Comparison of ENCODE assay signal across 8 cellular contexts in genomic region chr2:210169871-210170441, GRCh38. TPM values are rescaled to one million over a fixed set of nuclear protein-coding genes. Genes with fewer than 3 reads are reported as not detected.
DNase-seq lines count a peak whose midpoint lies in the region; ATAC-seq and TF ChIP-seq lines count a peak whose summit lies in the region.

No MANE protein-coding gene starts in this region.

- H4K5ac ChIP-seq in mesendoderm (ENCODE audit: low read length) = no peak overlapping the region

- no peak overlapping the region for H2AK5ac ChIP-seq in mesendoderm (ENCODE audit: low read length)

- peak overlapping the region; percentile 96 for H3K4me3 Mint-ChIP-seq in activated T-cell treated with anti-CD3 and anti-CD28 coated beads, Interleukin-2, amount 50 U/mL, for 4 hours
- peak overlapping the region; percentile 98 for H3K4me3 Mint-ChIP-seq in chondrocyte (ENCODE audit: unreplicated experiment)

- H3K36me3 ChIP-seq in OCI-LY1 (ENCODE audit: insufficient read depth, low read length) = no peaks in the 10 kb centered on the region
- H3K36me3 ChIP-seq in mesendoderm (ENCODE audit: control insufficient read depth, insufficient read depth, low read length) = no peaks in the 10 kb centered on the region
- H3K36me3 ChIP-seq in uterus = no peaks in the 10 kb centered on the region

- peak overlapping the region; percentile 74 for H3K27ac ChIP-seq in OCI-LY1 (ENCODE audit: low read depth, low read length, poor library complexity, severe bottlenecking)
- peak overlapping the region; percentile 46 for H3K27ac ChIP-seq in mesendoderm (ENCODE audit: low read depth, low read length)
- H3K27ac ChIP-seq in uterus = peak overlapping the region; percentile 96 to 100

- WGBS in mesendoderm (ENCODE audit: extremely low coverage, insufficient coverage, low lambda C conversion rate) = no CpG with 5 or more reads among the region's 8 CpGs

- no peaks in the 10 kb centered on the region for H3K79me1 ChIP-seq in mesendoderm (ENCODE audit: low read length)

- peaks cover 59% of the 10 kb centered on the region for H3K79me2 ChIP-seq in OCI-LY1 (ENCODE audit: insufficient read depth, low read length)
- H3K79me2 ChIP-seq in mesendoderm (ENCODE audit: control insufficient read depth, insufficient read depth, low read length) = no peaks in the 10 kb centered on the region

- no peak overlapping the region for H3K4ac ChIP-seq in mesendoderm (ENCODE audit: low read depth, low read length)

- no peaks in the 10 kb centered on the region for H3K9me3 Mint-ChIP-seq in activated T-cell treated with anti-CD3 and anti-CD28 coated beads, Interleukin-2, amount 50 U/mL, for 4 hours
- H3K9me3 Mint-ChIP-seq in chondrocyte (ENCODE audit: low read depth) = no peaks in the 10 kb centered on the region

- TF ChIP-seq CTCF in OCI-LY1 (IDR thresholded peaks at IDR 0.05; ENCODE audit: low read length) (no peak), chondrocyte (IDR thresholded peaks at IDR 0.05) (no peak), uterus (IDR thresholded peaks at IDR 0.05) (no peak)

- no peak for DNase-seq in activated T-cell treated with anti-CD3 and anti-CD28 coated beads, Interleukin-2, amount 50 U/mL, for 4 hours
- no peak for DNase-seq in activated T-cell treated with anti-CD3 and anti-CD28 coated beads, Interleukin-2, amount 50 U/mL, for 1 hour
- DNase-seq in chondrocyte (ENCODE audit: low spot score) (no peak), mesendoderm (no peak), uterus (no peak)
- DNase-seq in activated CD4-positive, CD25-positive, alpha-beta regulatory T cell (lab: John Stamatoyannopoulos, UW) = no peak

- H3K36me3 Mint-ChIP-seq in activated T-cell treated with anti-CD3 and anti-CD28 coated beads, Interleukin-2, amount 50 U/mL, for 4 hours (ENCODE audit: insufficient read depth) = no peaks in the 10 kb centered on the region
- no peaks in the 10 kb centered on the region for H3K36me3 Mint-ChIP-seq in chondrocyte (ENCODE audit: low read depth)

- peak; percentile 6 to 21 for ATAC-seq in activated T-cell treated with anti-CD3 and anti-CD28 coated beads, Interleukin-2, amount 50 U/mL, for 4 hours
- ATAC-seq in HG02885 (IDR thresholded peaks at IDR 0.05; ENCODE audit: poor library complexity, unreplicated experiment) = peak; percentile 32

- H3K9ac ChIP-seq in OCI-LY1 (ENCODE audit: low read length) (peak overlapping the region; percentile 98), mesendoderm (ENCODE audit: low read length) (peak overlapping the region; percentile 66)

- no peak for TF ChIP-seq POLR2A in uterus (IDR thresholded peaks at IDR 0.05)

- H3K4me1 Mint-ChIP-seq in activated T-cell treated with anti-CD3 and anti-CD28 coated beads, Interleukin-2, amount 50 U/mL, for 4 hours (ENCODE audit: low read depth) = peaks cover 22% of the 10 kb centered on the region
- H3K4me1 Mint-ChIP-seq in chondrocyte (ENCODE audit: low read depth) = peaks cover 32% of the 10 kb centered on the region

- peak overlapping the region; percentile 95 for H3K4me2 ChIP-seq in OCI-LY1 (ENCODE audit: low read length)
- H3K4me2 ChIP-seq in mesendoderm (ENCODE audit: low read length) = peak overlapping the region; percentile 71

- H3K9me2 ChIP-seq in OCI-LY1 (ENCODE audit: low read depth, low read length) = no peaks in the 10 kb centered on the region

- H2BK15ac ChIP-seq in mesendoderm (replicated peaks; ENCODE audit: low read depth) = no peak overlapping the region

- H2BK120ac ChIP-seq in mesendoderm (ENCODE audit: low read depth, low read length) = no peak overlapping the region

- H3K4me1 ChIP-seq in OCI-LY1 (ENCODE audit: insufficient read depth, low read length, severe bottlenecking) (peaks cover 45% of the 10 kb centered on the region), mesendoderm (ENCODE audit: control insufficient read depth, low read depth, low read length) (no peaks in the 10 kb centered on the region), uterus (peaks cover 0 to 15% of the 10 kb centered on the region in 2 donors)

- H3F3A ChIP-seq in OCI-LY1 (ENCODE audit: insufficient read depth, low read length) = no peaks in the 10 kb centered on the region

- peak overlapping the region; percentile 100 for H3K27ac Mint-ChIP-seq in chondrocyte (ENCODE audit: unreplicated experiment)

- no peaks in the 10 kb centered on the region for H3K27me3 ChIP-seq in OCI-LY1 (ENCODE audit: insufficient read depth, low read length)
- no peaks in the 10 kb centered on the region for H3K27me3 ChIP-seq in mesendoderm (ENCODE audit: insufficient read depth, low read length, poor library complexity)
- no peaks in the 10 kb centered on the region for H3K27me3 ChIP-seq in uterus

- H4K20me1 ChIP-seq in OCI-LY1 (ENCODE audit: insufficient read depth, low read length) = no peaks in the 10 kb centered on the region

- H2AFZ ChIP-seq in OCI-LY1 (ENCODE audit: low read length) = no peak overlapping the region

- peak overlapping the region; percentile 78 for H3K56ac ChIP-seq in mesendoderm (ENCODE audit: low read length)

- peak overlapping the region; percentile 40 for H3K18ac ChIP-seq in mesendoderm (ENCODE audit: low read length)

- H3K23ac ChIP-seq in mesendoderm (ENCODE audit: low read length) = no peak overlapping the region

- intact Hi-C loops in uterus (cut with DNase I; ENCODE audit: low total_unique reads) = no loop called here

- no peak overlapping the region for H2BK5ac ChIP-seq in mesendoderm (ENCODE audit: low read length)

- peak overlapping the region; percentile 85 for H3K4me3 ChIP-seq in OCI-LY1 (ENCODE audit: low read depth, low read length, poor library complexity, severe bottlenecking)
- H3K4me3 ChIP-seq in mesendoderm (ENCODE audit: low read length) = peak overlapping the region; percentile 64
- H3K4me3 ChIP-seq in uterus = peak overlapping the region; percentile 60 to 92

- peaks cover 7% of the 10 kb centered on the region for H3K27me3 Mint-ChIP-seq in activated T-cell treated with anti-CD3 and anti-CD28 coated beads, Interleukin-2, amount 50 U/mL, for 4 hours (ENCODE audit: low read depth)
- peaks cover 3% of the 10 kb centered on the region for H3K27me3 Mint-ChIP-seq in chondrocyte (ENCODE audit: low read depth)

- H3K9me3 ChIP-seq in OCI-LY1 (ENCODE audit: low read length) = no peaks in the 10 kb centered on the region
- H3K9me3 ChIP-seq in uterus = no peaks in the 10 kb centered on the region

- H4K8ac ChIP-seq in mesendoderm (ENCODE audit: low read depth, low read length) = no peak overlapping the region

RNA-seq across cellular contexts. Expression of gene KANSL1L, which starts 1.3 kb away (rescaled TPM):
- total RNA-seq in activated T-cell treated with anti-CD3 and anti-CD28 coated beads, Interleukin-2, amount 50 U/mL, for 4 hours = 1 to 10 TPM; 1.5 to 2.7 (median 2.3) TPM
- total RNA-seq in chondrocyte (11.8 to 15.5 TPM (median 12.2 TPM) in 3 replicates), uterus (10 to 100 TPM; 50.3 to 81.8 (median 55.2) TPM)
- 3.8 TPM for polyA plus RNA-seq in mesendoderm (2013, experiment 1 of 2)
- polyA plus RNA-seq in mesendoderm (2013, experiment 2 of 2) = 3.9 TPM

RNA-seq across cellular contexts. Expression of gene ACADL, which starts 55.3 kb away (rescaled TPM):
- not detected for total RNA-seq in activated T-cell treated with anti-CD3 and anti-CD28 coated beads, Interleukin-2, amount 50 U/mL, for 4 hours
- total RNA-seq in chondrocyte (not detected in 3 replicates), uterus (10 to 100 TPM in 2 of 4 donors, 1 to 10 TPM in 1, under 1 TPM in 1; 0.26 to 12.6 (median 8.1) TPM)
- polyA plus RNA-seq in mesendoderm (2013, experiment 1 of 2) = 0.80 TPM
- 1.0 TPM for polyA plus RNA-seq in mesendoderm (2013, experiment 2 of 2)

Comparison
In these comparisons a context has a peak if more than half of its experiments do, and no peak if none do; other contexts are left out.
1. H3K27ac ChIP-seq: peak in every context shown above with its lines; median percentile 98 in uterus; 74 in OCI-LY1; 46 in mesendoderm.